11 cellular contexts compared by ENCODE assay signal in genomic region chr5:76849767-76850291, GRCh38. TPM values are rescaled to one million over a fixed set of nuclear protein-coding genes. Genes with fewer than 3 reads are reported as not detected.
DNase-seq lines count a peak whose midpoint lies in the region; ATAC-seq, FAIRE-seq and TF ChIP-seq lines count a peak whose summit lies in the region.
"Had no signal": no experiment of that assay in that cellular context is flagged by ENCODE, and none has a peak within 500 bp of the region (broad histone marks: within the 10 kb centered on the region; RNA-seq: fewer than 3 reads in every experiment).

Gene S100Z (plus strand): TSS chr5:76850014. CDS start chr5:76875360, 25,346 bp downstream.

- H3K27me3 ChIP-seq in Loucy (ENCODE audit: insufficient read depth, low read length, poor library complexity, severe bottlenecking), result no peaks in the 10 kb centered on the region
- no peaks in the 10 kb centered on the region for H3K27me3 ChIP-seq in brain microvascular endothelial cell (replicated peaks)
- H3K27me3 ChIP-seq: vagina had no signal

- ATAC-seq in HG02981 (IDR thresholded peaks at IDR 0.05; ENCODE audit: unreplicated experiment), result no peak

- peak within 1 kb of the TSS; percentile 76 for H3K9ac ChIP-seq in Loucy (ENCODE audit: low read depth, low read length, poor library complexity, severe bottlenecking)

- in situ Hi-C loops in brain microvascular endothelial cell (cut with HindIII; ENCODE audit: low pct_ligation_motif_present, low sequenced_read_pairs), result no loop called here

- H3K27ac ChIP-seq in brain microvascular endothelial cell, result no peak within 1 kb of the TSS
- H3K27ac ChIP-seq: vagina had no signal

- peaks cover 27% of the 10 kb centered on the region for H3K79me2 ChIP-seq in Loucy (ENCODE audit: insufficient read depth, low read length)

- no peaks in the 10 kb centered on the region for H4K20me1 ChIP-seq in Loucy (ENCODE audit: insufficient read depth, low read length, poor library complexity, severe bottlenecking)

- peak; percentile 8 for DNase-seq in activated CD4-positive, alpha-beta T cell treated with anti-CD3 and anti-CD28 coated beads, Interleukin-2, amount 50 U/mL, for 1 hour
- DNase-seq in erythroblast (lab: John Stamatoyannopoulos, UW), result peak; percentile 58 to 91
- DNase-seq in stimulated activated CD4-positive, alpha-beta T cell treated with anti-CD3 and anti-CD28 coated beads, TNF-alpha, amount 100 ng/mL, for 48 hours (ENCODE audit: low read depth in 3 of 3), result peak in 2 of 3 donors; percentile 21 to 37
- no peak for DNase-seq in NCI-H1048 (lab: John Stamatoyannopoulos, UW)
- no peak for DNase-seq in brain microvascular endothelial cell
- DNase-seq in frontal cortex (ENCODE audit: low spot score in 2 of 2), result no peak
- DNase-seq: RPMI8226 had no signal

- H3K4me1 ChIP-seq in Loucy (ENCODE audit: insufficient read depth, low read length, poor library complexity, severe bottlenecking), result peaks cover 52% of the 10 kb centered on the region
- H3K4me1 ChIP-seq: vagina had no signal

- peaks cover 11% of the 10 kb centered on the region; the same call in 1 of the 2 replicates for H3F3A ChIP-seq in Loucy (ENCODE audit: low read depth)

- peak within 1 kb of the TSS; percentile 62 for H3K4me3 ChIP-seq in Loucy (ENCODE audit: low read length, poor library complexity, severe bottlenecking)
- H3K4me3 ChIP-seq in brain microvascular endothelial cell (ENCODE audit: low read depth, low read length), result no peak within 1 kb of the TSS
- H3K4me3 ChIP-seq: vagina had no signal

- H3K9me2 ChIP-seq in Loucy (replicated peaks; ENCODE audit: low read depth, low read length), result no peaks in the 10 kb centered on the region

- TF ChIP-seq CTCF in Loucy (conservative IDR thresholded peaks at IDR 0.05; ENCODE audit: low read length) (no peak; the same call in 1 of the 2 replicates), brain microvascular endothelial cell (IDR thresholded peaks at IDR 0.05; ENCODE audit: low read depth, low read length, missing control alignments) (no peak)

- no peak for TF ChIP-seq POLR2A in erythroblast (IDR thresholded peaks at IDR 0.05; ENCODE audit: low read length)

- peaks cover 5% of the 10 kb centered on the region; the same call in 1 of the 2 replicates for H3K9me3 ChIP-seq in Loucy (ENCODE audit: insufficient read depth, low read depth, low read length)
- H3K9me3 ChIP-seq: vagina had no signal

- no peak for FAIRE-seq in frontal cortex (lab: Jason Lieb, UNC)

- H3K36me3 ChIP-seq in Loucy (ENCODE audit: insufficient read depth, low read length) (no peaks in the 10 kb centered on the region), brain microvascular endothelial cell (replicated peaks) (no peaks in the 10 kb centered on the region)
- H3K36me3 ChIP-seq: vagina had no signal

- H2AFZ ChIP-seq in Loucy (ENCODE audit: low read length), result no peak within 1 kb of the TSS

- peak within 1 kb of the TSS; percentile 76 for H3K4me2 ChIP-seq in Loucy (ENCODE audit: low read depth, low read length, poor library complexity, severe bottlenecking)

RNA-seq across cellular contexts. Expression of gene S100Z, which starts in this region (rescaled TPM):
- not detected for total RNA-seq in frontal cortex
- total RNA-seq: renal cortical epithelial cell, vagina had no signal

Comparison
In these comparisons a context has a peak if more than half of its experiments do, and no peak if none do; other contexts are left out.
1. DNase-seq: peak in activated CD4-positive, alpha-beta T cell treated with anti-CD3 and anti-CD28 coated beads, Interleukin-2, amount 50 U/mL, for 1 hour (single experiment), erythroblast (2 of 2) and stimulated activated CD4-positive, alpha-beta T cell treated with anti-CD3 and anti-CD28 coated beads, TNF-alpha, amount 100 ng/mL, for 48 hours (2 of 3); none in NCI-H1048 (single experiment), brain microvascular endothelial cell (single experiment) and frontal cortex (0 of 2).